14 cellular contexts compared by ENCODE assay signal in genomic region chr6:53311586-53311935, GRCh38. TPM values are rescaled to one million over a fixed set of nuclear protein-coding genes. Genes with fewer than 3 reads are reported as not detected.
DNase-seq lines count a peak whose midpoint lies in the region; ATAC-seq and TF ChIP-seq lines count a peak whose summit lies in the region.
"Had no signal": no experiment of that assay in that cellular context is flagged by ENCODE, and none has a peak within 500 bp of the region (broad histone marks: within the 10 kb centered on the region; RNA-seq: fewer than 3 reads in every experiment).

No MANE protein-coding gene starts in this region.

- peaks cover 4% of the 10 kb centered on the region for H3K36me3 Mint-ChIP-seq in activated CD4-positive, alpha-beta memory T cell treated with anti-CD3 and anti-CD28 coated beads for 36 hours
- H3K36me3 Mint-ChIP-seq in activated CD4-positive, alpha-beta memory T cell treated with anti-CD3 and anti-CD28 coated beads, Interleukin-2, amount 10 ng/mL, durations not matched to agents 7 days and 5 days (ENCODE audit: low read depth) = peaks cover 25% of the 10 kb centered on the region
- H3K36me3 Mint-ChIP-seq in IgD-negative memory B cell (peaks cover 4% of the 10 kb centered on the region), natural killer cell (no peaks in the 10 kb centered on the region)
- H3K36me3 Mint-ChIP-seq in activated naive CD8-positive, alpha-beta T cell = no peaks in the 10 kb centered on the region

- H3K14ac ChIP-seq in mesenchymal stem cell (ENCODE audit: low read length in 2 of 2) = no peak overlapping the region

- H4K8ac ChIP-seq in mesenchymal stem cell (ENCODE audit: low read length) = no peak overlapping the region

- no peaks in the 10 kb centered on the region for H3K9me3 Mint-ChIP-seq in activated CD4-positive, alpha-beta memory T cell treated with anti-CD3 and anti-CD28 coated beads for 36 hours
- H3K9me3 Mint-ChIP-seq in activated CD4-positive, alpha-beta memory T cell treated with anti-CD3 and anti-CD28 coated beads, Interleukin-2, amount 10 ng/mL, durations not matched to agents 7 days and 5 days = no peaks in the 10 kb centered on the region
- H3K9me3 Mint-ChIP-seq in IgD-negative memory B cell = no peaks in the 10 kb centered on the region
- H3K9me3 Mint-ChIP-seq in activated naive CD8-positive, alpha-beta T cell (ENCODE audit: low read depth) = no peaks in the 10 kb centered on the region
- H3K9me3 Mint-ChIP-seq in natural killer cell = no peaks in the 10 kb centered on the region

- intact Hi-C loops in activated CD4-positive, alpha-beta memory T cell treated with anti-CD3 and anti-CD28 coated beads for 36 hours (cut with micrococcal nuclease) = no loop called here
- intact Hi-C loops in natural killer cell (cut with micrococcal nuclease) = loop anchor here (5.0 kb wide), 1 partner anchor 36 kb away; the partner anchor contains the start of gene ELOVL5
- intact Hi-C loops in right cardiac atrium (cut with DNase I) = no loop called here

- 92% methylated on average over 3 of the region's 3 CpGs for WGBS in right cardiac atrium
- no CpG with 5 or more reads among the region's 3 CpGs for WGBS in mesenchymal stem cell

- no peak overlapping the region for H3K9ac ChIP-seq in mesenchymal stem cell (ENCODE audit: low read length)

- H3K9me3 ChIP-seq in right cardiac atrium (ENCODE audit: control insufficient read depth, low read length) = no peaks in the 10 kb centered on the region
- no peaks in the 10 kb centered on the region for H3K9me3 ChIP-seq in mesenchymal stem cell (ENCODE audit: control insufficient read depth, low read length)
- H3K9me3 ChIP-seq: gastrocnemius medialis, prostate gland, testis had no signal

- no peaks in the 10 kb centered on the region for H3K36me3 ChIP-seq in mesenchymal stem cell (ENCODE audit: control insufficient read depth in 1 of 2, insufficient read depth in 2 of 2, low read depth in 1 of 2, low read length in 2 of 2)
- H3K36me3 ChIP-seq: gastrocnemius medialis, prostate gland had no signal

- H3K4me1 Mint-ChIP-seq in activated CD4-positive, alpha-beta memory T cell treated with anti-CD3 and anti-CD28 coated beads for 36 hours (ENCODE audit: low read depth) = peaks cover 93% of the 10 kb centered on the region
- peaks cover 94% of the 10 kb centered on the region for H3K4me1 Mint-ChIP-seq in activated CD4-positive, alpha-beta memory T cell treated with anti-CD3 and anti-CD28 coated beads, Interleukin-2, amount 10 ng/mL, durations not matched to agents 7 days and 5 days
- H3K4me1 Mint-ChIP-seq in IgD-negative memory B cell (peaks cover 81 to 93% (median 85%) of the 10 kb centered on the region in 3 donors), natural killer cell (peaks cover 90 to 99% of the 10 kb centered on the region in 2 donors)
- peaks cover 96% of the 10 kb centered on the region for H3K4me1 Mint-ChIP-seq in activated naive CD8-positive, alpha-beta T cell (ENCODE audit: low read depth)

- no peak overlapping the region for H3K4me3 Mint-ChIP-seq in activated CD4-positive, alpha-beta memory T cell treated with anti-CD3 and anti-CD28 coated beads for 36 hours
- no peak overlapping the region for H3K4me3 Mint-ChIP-seq in activated CD4-positive, alpha-beta memory T cell treated with anti-CD3 and anti-CD28 coated beads, Interleukin-2, amount 10 ng/mL, durations not matched to agents 7 days and 5 days
- peak overlapping the region in 3 of 4 donors; percentile 25 to 86 (median 40) for H3K4me3 Mint-ChIP-seq in IgD-negative memory B cell
- peak overlapping the region; percentile 18 for H3K4me3 Mint-ChIP-seq in activated naive CD8-positive, alpha-beta T cell
- peak overlapping the region; percentile 78 for H3K4me3 Mint-ChIP-seq in natural killer cell

- H3K79me1 ChIP-seq in mesenchymal stem cell (replicated peaks; ENCODE audit: low read length, poor library complexity, severe bottlenecking) = peaks cover 17% of the 10 kb centered on the region

- no peak overlapping the region for H2BK12ac ChIP-seq in mesenchymal stem cell (ENCODE audit: low read length in 2 of 2)

- no peak overlapping the region for H3K4me3 ChIP-seq in right cardiac atrium (ENCODE audit: low read length)
- H3K4me3 ChIP-seq in mesenchymal stem cell (ENCODE audit: insufficient read depth in 1 of 2, low read depth in 1 of 2, low read length in 2 of 2) = no peak overlapping the region
- H3K4me3 ChIP-seq: gastrocnemius medialis, prostate gland, testis had no signal

- peaks cover 23% of the 10 kb centered on the region for H3K4me1 ChIP-seq in right cardiac atrium (ENCODE audit: control insufficient read depth, insufficient read depth, low read length)
- H3K4me1 ChIP-seq in mesenchymal stem cell (ENCODE audit: control insufficient read depth, insufficient read depth, low read depth, low read length) = peaks cover 5% of the 10 kb centered on the region
- H3K4me1 ChIP-seq: prostate gland had no signal

- no peaks in the 10 kb centered on the region for H3K27me3 ChIP-seq in right cardiac atrium (ENCODE audit: control insufficient read depth, insufficient read depth)
- H3K27me3 ChIP-seq in mesenchymal stem cell (ENCODE audit: control insufficient read depth in 1 of 2, insufficient read depth in 1 of 2, low read length in 2 of 2) = no peaks in the 10 kb centered on the region
- H3K27me3 ChIP-seq: gastrocnemius medialis, testis had no signal

- CTCF ChIA-PET in activated CD4-positive, alpha-beta memory T cell treated with anti-CD3 and anti-CD28 coated beads for 36 hours (lab: Charles Lee) = interaction anchor here (0.8 to 1.0 kb wide), 2 partner anchors 32 to 99 kb away, joined by 3 read pairs; no protein-coding TSS in a partner anchor
- CTCF ChIA-PET in activated CD4-positive, alpha-beta memory T cell treated with anti-CD3 and anti-CD28 coated beads, Interleukin-2, amount 10 ng/mL, durations not matched to agents 7 days and 5 days (lab: Charles Lee) = interaction anchor here (1.0 to 1.2 kb wide), 2 partner anchors 33 to 35 kb away, joined by 3 to 4 read pairs; no protein-coding TSS in a partner anchor

- ATAC-seq in natural killer cell (no peak), right cardiac atrium (no peak)
- ATAC-seq: gastrocnemius medialis, left ventricle myocardium superior had no signal

- H4K91ac ChIP-seq in mesenchymal stem cell (ENCODE audit: low read length) = no peak overlapping the region

- no peak overlapping the region for H3K27ac ChIP-seq in substantia nigra (ENCODE audit: low read depth, low read length, poor library complexity, severe bottlenecking)
- H3K27ac ChIP-seq in right cardiac atrium (ENCODE audit: low read length) = no peak overlapping the region
- no peak overlapping the region for H3K27ac ChIP-seq in mesenchymal stem cell (ENCODE audit: low read length, poor library complexity, severe bottlenecking)
- H3K27ac ChIP-seq: gastrocnemius medialis, prostate gland had no signal

- H2BK15ac ChIP-seq in mesenchymal stem cell (ENCODE audit: low read depth, poor library complexity, severe bottlenecking) = no peak overlapping the region

- no peak overlapping the region for H3K23ac ChIP-seq in mesenchymal stem cell (ENCODE audit: low read length in 2 of 2)

- no peak overlapping the region for H3K18ac ChIP-seq in mesenchymal stem cell (ENCODE audit: low read depth in 1 of 2, low read length in 2 of 2)

- peak overlapping the region; percentile 28 for H3K27ac Mint-ChIP-seq in activated CD4-positive, alpha-beta memory T cell treated with anti-CD3 and anti-CD28 coated beads for 36 hours
- no peak overlapping the region for H3K27ac Mint-ChIP-seq in activated CD4-positive, alpha-beta memory T cell treated with anti-CD3 and anti-CD28 coated beads, Interleukin-2, amount 10 ng/mL, durations not matched to agents 7 days and 5 days
- H3K27ac Mint-ChIP-seq in IgD-negative memory B cell = peak overlapping the region; percentile 46 to 93 (median 87)
- peak overlapping the region; percentile 64 for H3K27ac Mint-ChIP-seq in activated naive CD8-positive, alpha-beta T cell
- peak overlapping the region; percentile 68 to 88 for H3K27ac Mint-ChIP-seq in natural killer cell

- H2BK5ac ChIP-seq in mesenchymal stem cell (ENCODE audit: low read depth, low read length, poor library complexity, severe bottlenecking) = no peak overlapping the region

- POLR2A ChIA-PET in activated CD4-positive, alpha-beta memory T cell treated with anti-CD3 and anti-CD28 coated beads for 36 hours (lab: Charles Lee) = interaction anchor here (2.4 kb wide), 1 partner anchor 11 kb away, joined by 10 read pairs; no protein-coding TSS in a partner anchor
- POLR2A ChIA-PET in activated CD4-positive, alpha-beta memory T cell treated with anti-CD3 and anti-CD28 coated beads, Interleukin-2, amount 10 ng/mL, durations not matched to agents 7 days and 5 days (lab: Charles Lee) = interaction anchor here (1.0 to 6.7 kb wide), 8 partner anchors 10 to 48 kb away, joined by 3 to 48 read pairs (median 4); partner anchors contain the start of gene ELOVL5

- H2AFZ ChIP-seq in mesenchymal stem cell (ENCODE audit: low read depth, low read length) = no peak overlapping the region

- H3K4ac ChIP-seq in mesenchymal stem cell (ENCODE audit: low read depth in 1 of 2, low read length in 2 of 2) = no peak overlapping the region

- DNase-seq in activated CD4-positive, alpha-beta memory T cell treated with anti-CD3 and anti-CD28 coated beads for 36 hours = no peak
- DNase-seq in activated CD4-positive, alpha-beta memory T cell treated with anti-CD3 and anti-CD28 coated beads, Interleukin-2, amount 10 ng/mL, durations not matched to agents 7 days and 5 days = no peak
- DNase-seq in natural killer cell (no peak), substantia nigra (lab: John Stamatoyannopoulos, UW) (no peak), right cardiac atrium (no peak), mesenchymal stem cell (no peak)
- DNase-seq: activated naive CD4-positive, alpha-beta T cell; effector memory CD4-positive, alpha-beta T cell; gastrocnemius medialis; left ventricle myocardium superior; testis had no signal

- TF ChIP-seq CTCF in natural killer cell (IDR thresholded peaks at IDR 0.05) = no peak

- no peak overlapping the region for H2AK5ac ChIP-seq in mesenchymal stem cell (ENCODE audit: low read length, severe bottlenecking)

- no peak overlapping the region for H3K4me2 ChIP-seq in mesenchymal stem cell (ENCODE audit: low read length, poor library complexity, severe bottlenecking)

- H3K27me3 Mint-ChIP-seq in activated CD4-positive, alpha-beta memory T cell treated with anti-CD3 and anti-CD28 coated beads for 36 hours = no peaks in the 10 kb centered on the region
- H3K27me3 Mint-ChIP-seq in activated CD4-positive, alpha-beta memory T cell treated with anti-CD3 and anti-CD28 coated beads, Interleukin-2, amount 10 ng/mL, durations not matched to agents 7 days and 5 days = no peaks in the 10 kb centered on the region
- no peaks in the 10 kb centered on the region for H3K27me3 Mint-ChIP-seq in IgD-negative memory B cell
- H3K27me3 Mint-ChIP-seq in activated naive CD8-positive, alpha-beta T cell = no peaks in the 10 kb centered on the region
- no peaks in the 10 kb centered on the region for H3K27me3 Mint-ChIP-seq in natural killer cell (ENCODE audit: low read depth in 2 of 2)

- no peak overlapping the region for H2BK120ac ChIP-seq in mesenchymal stem cell (ENCODE audit: low read depth, low read length)

RNA-seq across cellular contexts. Expression of gene ELOVL5, which starts 37.2 kb away (rescaled TPM):
- total RNA-seq in activated CD4-positive, alpha-beta memory T cell treated with anti-CD3 and anti-CD28 coated beads for 36 hours = 100 to 1,000 TPM; 112 to 121 TPM
- 100 to 1,000 TPM; 157 to 162 TPM for total RNA-seq in activated CD4-positive, alpha-beta memory T cell treated with anti-CD3 and anti-CD28 coated beads, Interleukin-2, amount 10 ng/mL, durations not matched to agents 7 days and 5 days
- polyA plus RNA-seq in IgD-negative memory B cell (156 TPM), right cardiac atrium (27.6 TPM)
- total RNA-seq in natural killer cell (10 to 100 TPM; 72.1 to 99.5 (median 73.7) TPM), right cardiac atrium (10 to 100 TPM; 30.7 to 59.0 (median 38.7) TPM)
- polyA plus RNA-seq in mesenchymal stem cell (2013, experiment 1 of 2) = 112 TPM
- 114 TPM for polyA plus RNA-seq in mesenchymal stem cell (2013, experiment 2 of 2)

Comparison
In these comparisons a context has a peak if more than half of its experiments do, and no peak if none do; other contexts are left out.
1. H3K4me3 Mint-ChIP-seq: peak in IgD-negative memory B cell (3 of 4), activated naive CD8-positive, alpha-beta T cell (single experiment) and natural killer cell (single experiment); none in activated CD4-positive, alpha-beta memory T cell treated with anti-CD3 and anti-CD28 coated beads for 36 hours (single experiment) and activated CD4-positive, alpha-beta memory T cell treated with anti-CD3 and anti-CD28 coated beads, Interleukin-2, amount 10 ng/mL, durations not matched to agents 7 days and 5 days (single experiment).